27 cellular contexts compared by ENCODE assay signal in the genomic region with DNA sequence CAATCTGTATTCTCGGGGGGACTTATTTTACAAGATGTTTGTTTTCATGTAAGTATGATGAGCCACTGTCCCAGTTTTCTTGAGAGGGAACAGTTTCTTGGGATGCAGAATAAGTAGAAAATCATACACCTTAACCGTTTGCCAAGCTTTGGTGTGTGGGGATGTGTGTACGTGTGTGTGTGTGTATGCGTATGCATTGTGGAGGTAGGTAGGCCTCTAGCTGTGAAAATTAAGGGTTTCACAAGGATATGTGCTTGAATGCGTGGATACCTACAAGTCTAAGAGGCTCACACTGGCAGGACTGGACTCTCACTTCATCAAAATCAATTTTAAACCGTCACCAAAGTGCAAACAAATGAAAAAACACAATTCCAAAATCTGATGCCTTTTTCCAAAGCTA.
DNase-seq lines count a peak whose midpoint lies in the region; ATAC-seq, FAIRE-seq and TF ChIP-seq lines count a peak whose summit lies in the region.
"Had no signal": no experiment of that assay in that cellular context is flagged by ENCODE, and none has a peak within 500 bp of the region (broad histone marks: within the 10 kb centered on the region; RNA-seq: fewer than 3 reads in every experiment).

No MANE protein-coding gene starts in this region.

- H3K36me3 Mint-ChIP-seq in GM23338 (ENCODE audit: low read depth), result no peaks in the 10 kb centered on the region
- H3K36me3 Mint-ChIP-seq: CD14-positive monocyte had no signal

- TF ChIP-seq POLR2A in esophagus muscularis mucosa (IDR thresholded peaks at IDR 0.05; ENCODE audit: low read depth), result no peak

- H3F3A ChIP-seq in GM23338 (replicated peaks; ENCODE audit: low read depth), result no peaks in the 10 kb centered on the region

- no peak for ATAC-seq in GM23338
- ATAC-seq: A549 had no signal

- H3K4me1 ChIP-seq in GM23338 (ENCODE audit: insufficient read depth), result no peaks in the 10 kb centered on the region
- H3K4me1 ChIP-seq in esophagus muscularis mucosa, result peaks cover 0 to 14% (median 5%) of the 10 kb centered on the region in 4 donors
- H3K4me1 ChIP-seq: A549, BE2C, HAP-1 had no signal

- no peak overlapping the region for H3K4me3 Mint-ChIP-seq in GM23338
- H3K4me3 Mint-ChIP-seq: CD14-positive monocyte; CD4-positive, alpha-beta T cell; CD8-positive, alpha-beta memory T cell; HFFc6 had no signal

- H3K9me3 Mint-ChIP-seq in GM23338, result no peaks in the 10 kb centered on the region
- H3K9me3 Mint-ChIP-seq: CD4-positive, alpha-beta T cell; CD8-positive, alpha-beta memory T cell; HFFc6 had no signal

- intact Hi-C loops in esophagus muscularis mucosa (cut with DNase I), result no loop called here

- no peaks in the 10 kb centered on the region for H4K20me1 ChIP-seq in GM23338 (replicated peaks; ENCODE audit: insufficient read depth)
- H4K20me1 ChIP-seq: BLaER1 treated with 17β-estradiol and CSF1 and Interleukin-3, amounts not matched to agents 10 nM and 100 nM had no signal

- H3K4me2 ChIP-seq in GM23338, result no peak overlapping the region
- H3K4me2 ChIP-seq: A549; BLaER1 treated with 17β-estradiol and CSF1 and Interleukin-3, amounts not matched to agents 10 nM and 100 nM had no signal

- peak; percentile 20 for FAIRE-seq in HTR-8/SVneo (lab: Jason Lieb, UNC)
- no peak for FAIRE-seq in RCC 7860 (lab: Jason Lieb, UNC)
- FAIRE-seq: A549, D721Med, GM12891, GM18507 had no signal

- H3K9me2 ChIP-seq in GM23338 (ENCODE audit: insufficient read depth), result peaks cover 5% of the 10 kb centered on the region; the same call in 1 of the 2 replicates

- H2AFZ ChIP-seq in GM23338, result peak overlapping the region; percentile 53; the same call in 1 of the 2 replicates
- H2AFZ ChIP-seq: GM23248 had no signal

- no peak for TF ChIP-seq CTCF in GM23338 (conservative IDR thresholded peaks at IDR 0.05; ENCODE audit: low read depth in 2 of 2)
- no peak for TF ChIP-seq CTCF in esophagus muscularis mucosa (IDR thresholded peaks at IDR 0.05)

- peaks cover 3% of the 10 kb centered on the region; the same call in 1 of the 3 replicates for H3K4me1 Mint-ChIP-seq in GM23338
- H3K4me1 Mint-ChIP-seq: CD8-positive, alpha-beta memory T cell had no signal

- H3K27me3 Mint-ChIP-seq in GM23338 (ENCODE audit: insufficient read depth, low read depth, poor library complexity), result no peaks in the 10 kb centered on the region
- H3K27me3 Mint-ChIP-seq: CD4-positive, alpha-beta T cell had no signal

- no peaks in the 10 kb centered on the region for H3K9me3 ChIP-seq in esophagus muscularis mucosa
- H3K9me3 ChIP-seq: A549; BE2C; BLaER1 treated with 17β-estradiol and CSF1 and Interleukin-3, amounts not matched to agents 10 nM and 100 nM; HAP-1 had no signal

- H3K36me3 ChIP-seq in GM23338 (ENCODE audit: insufficient read depth) (no peaks in the 10 kb centered on the region), esophagus muscularis mucosa (no peaks in the 10 kb centered on the region)
- H3K36me3 ChIP-seq: BE2C; BLaER1 treated with 17β-estradiol and CSF1 and Interleukin-3, amounts not matched to agents 10 nM and 100 nM; HAP-1 had no signal

- no peaks in the 10 kb centered on the region for H3K79me2 ChIP-seq in GM23338 (replicated peaks; ENCODE audit: insufficient read depth)

- H3K4me3 ChIP-seq in GM23338, result no peak overlapping the region
- no peak overlapping the region for H3K4me3 ChIP-seq in esophagus muscularis mucosa
- H3K4me3 ChIP-seq: A549; BLaER1 treated with 17β-estradiol and CSF1 and Interleukin-3, amounts not matched to agents 10 nM and 100 nM; GM23248; HAP-1 had no signal

- H3K27ac ChIP-seq in GM23338 (ENCODE audit: low read depth) (no peak overlapping the region), esophagus muscularis mucosa (replicated peaks in 1 of 4) (no peak overlapping the region)
- H3K27ac ChIP-seq: A549; BLaER1 treated with 17β-estradiol and CSF1 and Interleukin-3, amounts not matched to agents 10 nM and 100 nM; GM23248 had no signal

- no peak overlapping the region for H3K27ac Mint-ChIP-seq in GM23338
- H3K27ac Mint-ChIP-seq: CD14-positive monocyte; CD4-positive, alpha-beta T cell; CD8-positive, alpha-beta memory T cell; HFFc6 had no signal

- WGBS in esophagus muscularis mucosa, result 96% methylated on average over 6 of the region's 6 CpGs

- DNase-seq in GM23338 (ENCODE audit: low spot score) (no peak), HTR-8/SVneo (ENCODE audit: insufficient read length, low spot score) (no peak), NCI-H2227 treated with DMSO at 0.1 percent for 48 hours (lab: John Stamatoyannopoulos, UW) (peak; percentile 88), esophagus muscularis mucosa (ENCODE audit: extremely low spot score) (peak; percentile 57), GM19240 (ENCODE audit: insufficient read length, low spot score) (no peak), RCC 7860 (ENCODE audit: low spot score) (no peak), NCI-H187 (lab: John Stamatoyannopoulos, UW) (no peak)
- DNase-seq in activated CD8-positive, alpha-beta memory T cell treated with anti-CD3 and anti-CD28 coated beads, Interleukin-2, amount 50 U/mL, for 4 hours, result no peak
- DNase-seq: 8988T; ACHN; AML-193; BE2C; CD4-positive, alpha-beta T cell; CD8-positive, alpha-beta memory T cell; DMS 273 treated with DMSO at 0.1 percent for 48 hours; DMS79; EL; GDM1; GM23248; HFFc6 had no signal

- H3K27me3 ChIP-seq in GM23338 (ENCODE audit: insufficient read depth) (no peaks in the 10 kb centered on the region), esophagus muscularis mucosa (no peaks in the 10 kb centered on the region)
- H3K27me3 ChIP-seq: BE2C; BLaER1 treated with 17β-estradiol and CSF1 and Interleukin-3, amounts not matched to agents 10 nM and 100 nM had no signal

- no peak for TF ChIP-seq EP300 in esophagus muscularis mucosa (IDR thresholded peaks at IDR 0.05)

TF ChIP-seq in GM23338, 12 proteins besides CTCF, POLR2A, EP300 and RAD21 (continues in another document):
- TF ChIP-seq JUNB (IDR thresholded peaks at IDR 0.05; ENCODE audit: unreplicated experiment) (no peak), NANOG (IDR thresholded peaks at IDR 0.05; ENCODE audit: borderline replicate concordance) (no peak), STAT1 (IDR thresholded peaks at IDR 0.05; ENCODE audit: unreplicated experiment) (no peak), ZNF114 (CRISPR knock-in tag; IDR thresholded peaks at IDR 0.05) (no peak)
- TF ChIP-seq, protein P1, sequence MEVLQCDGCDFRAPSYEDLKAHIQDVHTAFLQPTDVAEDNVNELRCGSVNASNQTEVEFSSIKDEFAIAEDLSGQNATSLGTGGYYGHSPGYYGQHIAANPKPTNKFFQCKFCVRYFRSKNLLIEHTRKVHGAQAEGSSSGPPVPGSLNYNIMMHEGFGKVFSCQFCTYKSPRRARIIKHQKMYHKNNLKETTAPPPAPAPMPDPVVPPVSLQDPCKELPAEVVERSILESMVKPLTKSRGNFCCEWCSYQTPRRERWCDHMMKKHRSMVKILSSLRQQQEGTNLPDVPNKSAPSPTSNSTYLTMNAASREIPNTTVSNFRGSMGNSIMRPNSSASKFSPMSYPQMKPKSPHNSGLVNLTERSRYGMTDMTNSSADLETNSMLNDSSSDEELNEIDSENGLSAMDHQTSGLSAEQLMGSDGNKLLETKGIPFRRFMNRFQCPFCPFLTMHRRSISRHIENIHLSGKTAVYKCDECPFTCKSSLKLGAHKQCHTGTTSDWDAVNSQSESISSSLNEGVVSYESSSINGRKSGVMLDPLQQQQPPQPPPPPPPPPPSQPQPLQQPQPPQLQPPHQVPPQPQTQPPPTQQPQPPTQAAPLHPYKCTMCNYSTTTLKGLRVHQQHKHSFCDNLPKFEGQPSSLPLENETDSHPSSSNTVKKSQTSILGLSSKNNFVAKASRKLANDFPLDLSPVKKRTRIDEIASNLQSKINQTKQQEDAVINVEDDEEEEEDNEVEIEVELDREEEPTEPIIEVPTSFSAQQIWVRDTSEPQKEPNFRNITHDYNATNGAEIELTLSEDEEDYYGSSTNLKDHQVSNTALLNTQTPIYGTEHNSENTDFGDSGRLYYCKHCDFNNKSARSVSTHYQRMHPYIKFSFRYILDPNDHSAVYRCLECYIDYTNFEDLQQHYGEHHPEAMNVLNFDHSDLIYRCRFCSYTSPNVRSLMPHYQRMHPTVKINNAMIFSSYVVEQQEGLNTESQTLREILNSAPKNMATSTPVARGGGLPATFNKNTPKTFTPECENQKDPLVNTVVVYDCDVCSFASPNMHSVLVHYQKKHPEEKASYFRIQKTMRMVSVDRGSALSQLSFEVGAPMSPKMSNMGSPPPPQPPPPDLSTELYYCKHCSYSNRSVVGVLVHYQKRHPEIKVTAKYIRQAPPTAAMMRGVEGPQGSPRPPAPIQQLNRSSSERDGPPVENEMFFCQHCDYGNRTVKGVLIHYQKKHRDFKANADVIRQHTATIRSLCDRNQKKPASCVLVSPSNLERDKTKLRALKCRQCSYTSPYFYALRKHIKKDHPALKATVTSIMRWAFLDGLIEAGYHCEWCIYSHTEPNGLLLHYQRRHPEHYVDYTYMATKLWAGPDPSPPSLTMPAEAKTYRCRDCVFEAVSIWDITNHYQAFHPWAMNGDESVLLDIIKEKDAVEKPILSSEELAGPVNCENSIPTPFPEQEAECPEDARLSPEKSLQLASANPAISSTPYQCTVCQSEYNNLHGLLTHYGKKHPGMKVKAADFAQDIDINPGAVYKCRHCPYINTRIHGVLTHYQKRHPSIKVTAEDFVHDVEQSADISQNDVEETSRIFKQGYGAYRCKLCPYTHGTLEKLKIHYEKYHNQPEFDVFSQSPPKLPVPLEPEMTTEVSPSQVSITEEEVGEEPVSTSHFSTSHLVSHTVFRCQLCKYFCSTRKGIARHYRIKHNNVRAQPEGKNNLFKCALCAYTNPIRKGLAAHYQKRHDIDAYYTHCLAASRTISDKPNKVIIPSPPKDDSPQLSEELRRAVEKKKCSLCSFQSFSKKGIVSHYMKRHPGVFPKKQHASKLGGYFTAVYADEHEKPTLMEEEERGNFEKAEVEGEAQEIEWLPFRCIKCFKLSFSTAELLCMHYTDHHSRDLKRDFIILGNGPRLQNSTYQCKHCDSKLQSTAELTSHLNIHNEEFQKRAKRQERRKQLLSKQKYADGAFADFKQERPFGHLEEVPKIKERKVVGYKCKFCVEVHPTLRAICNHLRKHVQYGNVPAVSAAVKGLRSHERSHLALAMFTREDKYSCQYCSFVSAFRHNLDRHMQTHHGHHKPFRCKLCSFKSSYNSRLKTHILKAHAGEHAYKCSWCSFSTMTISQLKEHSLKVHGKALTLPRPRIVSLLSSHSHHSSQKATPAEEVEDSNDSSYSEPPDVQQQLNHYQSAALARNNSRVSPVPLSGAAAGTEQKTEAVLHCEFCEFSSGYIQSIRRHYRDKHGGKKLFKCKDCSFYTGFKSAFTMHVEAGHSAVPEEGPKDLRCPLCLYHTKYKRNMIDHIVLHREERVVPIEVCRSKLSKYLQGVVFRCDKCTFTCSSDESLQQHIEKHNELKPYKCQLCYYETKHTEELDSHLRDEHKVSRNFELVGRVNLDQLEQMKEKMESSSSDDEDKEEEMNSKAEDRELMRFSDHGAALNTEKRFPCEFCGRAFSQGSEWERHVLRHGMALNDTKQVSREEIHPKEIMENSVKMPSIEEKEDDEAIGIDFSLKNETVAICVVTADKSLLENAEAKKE (CRISPR knock-in tag; IDR thresholded peaks at IDR 0.05), result no peak

Comparison
In these comparisons a context has a peak if more than half of its experiments do, and no peak if none do; other contexts are left out.
1. DNase-seq: peak in NCI-H2227 treated with DMSO at 0.1 percent for 48 hours (single experiment) and esophagus muscularis mucosa (single experiment); none in GM23338 (single experiment), HTR-8/SVneo (single experiment), GM19240 (single experiment), activated CD8-positive, alpha-beta memory T cell treated with anti-CD3 and anti-CD28 coated beads, Interleukin-2, amount 50 U/mL, for 4 hours (single experiment), RCC 7860 (single experiment) and NCI-H187 (0 of 2).